ENCODE assay signal across 1 cellular context in the genomic region with DNA sequence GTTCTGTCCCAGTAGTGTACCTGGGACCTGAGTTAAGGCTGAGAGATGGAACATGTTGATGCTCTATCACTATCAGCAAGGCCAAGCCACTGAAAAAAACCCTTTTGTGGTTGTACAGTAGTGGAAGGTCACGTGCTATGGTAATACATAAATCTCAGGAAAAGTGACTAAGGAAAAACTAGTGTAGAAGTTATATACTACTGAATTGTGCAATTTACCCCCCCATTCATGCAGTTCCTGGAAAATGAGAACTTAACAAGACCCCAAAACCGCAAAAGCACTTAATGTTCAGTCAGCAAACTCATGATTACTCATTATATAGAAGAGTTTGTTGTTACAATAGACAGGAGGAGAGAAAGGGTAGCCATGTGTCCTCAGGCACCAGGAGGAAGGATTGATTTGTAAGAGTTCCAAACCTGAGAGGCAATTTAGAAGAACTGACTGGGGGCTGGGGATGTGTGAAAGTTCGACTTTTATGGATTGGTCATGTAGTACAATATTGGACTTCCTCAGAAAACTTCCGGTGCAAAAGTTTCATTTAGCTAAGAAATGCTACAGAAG.
TF ChIP-seq lines count a peak whose summit lies in the region.

No MANE protein-coding gene starts in this region.

TF ChIP-seq in GM23338, 12 proteins besides CTCF, POLR2A, EP300 and RAD21 (continued from another document):
- TF ChIP-seq, protein P1, sequence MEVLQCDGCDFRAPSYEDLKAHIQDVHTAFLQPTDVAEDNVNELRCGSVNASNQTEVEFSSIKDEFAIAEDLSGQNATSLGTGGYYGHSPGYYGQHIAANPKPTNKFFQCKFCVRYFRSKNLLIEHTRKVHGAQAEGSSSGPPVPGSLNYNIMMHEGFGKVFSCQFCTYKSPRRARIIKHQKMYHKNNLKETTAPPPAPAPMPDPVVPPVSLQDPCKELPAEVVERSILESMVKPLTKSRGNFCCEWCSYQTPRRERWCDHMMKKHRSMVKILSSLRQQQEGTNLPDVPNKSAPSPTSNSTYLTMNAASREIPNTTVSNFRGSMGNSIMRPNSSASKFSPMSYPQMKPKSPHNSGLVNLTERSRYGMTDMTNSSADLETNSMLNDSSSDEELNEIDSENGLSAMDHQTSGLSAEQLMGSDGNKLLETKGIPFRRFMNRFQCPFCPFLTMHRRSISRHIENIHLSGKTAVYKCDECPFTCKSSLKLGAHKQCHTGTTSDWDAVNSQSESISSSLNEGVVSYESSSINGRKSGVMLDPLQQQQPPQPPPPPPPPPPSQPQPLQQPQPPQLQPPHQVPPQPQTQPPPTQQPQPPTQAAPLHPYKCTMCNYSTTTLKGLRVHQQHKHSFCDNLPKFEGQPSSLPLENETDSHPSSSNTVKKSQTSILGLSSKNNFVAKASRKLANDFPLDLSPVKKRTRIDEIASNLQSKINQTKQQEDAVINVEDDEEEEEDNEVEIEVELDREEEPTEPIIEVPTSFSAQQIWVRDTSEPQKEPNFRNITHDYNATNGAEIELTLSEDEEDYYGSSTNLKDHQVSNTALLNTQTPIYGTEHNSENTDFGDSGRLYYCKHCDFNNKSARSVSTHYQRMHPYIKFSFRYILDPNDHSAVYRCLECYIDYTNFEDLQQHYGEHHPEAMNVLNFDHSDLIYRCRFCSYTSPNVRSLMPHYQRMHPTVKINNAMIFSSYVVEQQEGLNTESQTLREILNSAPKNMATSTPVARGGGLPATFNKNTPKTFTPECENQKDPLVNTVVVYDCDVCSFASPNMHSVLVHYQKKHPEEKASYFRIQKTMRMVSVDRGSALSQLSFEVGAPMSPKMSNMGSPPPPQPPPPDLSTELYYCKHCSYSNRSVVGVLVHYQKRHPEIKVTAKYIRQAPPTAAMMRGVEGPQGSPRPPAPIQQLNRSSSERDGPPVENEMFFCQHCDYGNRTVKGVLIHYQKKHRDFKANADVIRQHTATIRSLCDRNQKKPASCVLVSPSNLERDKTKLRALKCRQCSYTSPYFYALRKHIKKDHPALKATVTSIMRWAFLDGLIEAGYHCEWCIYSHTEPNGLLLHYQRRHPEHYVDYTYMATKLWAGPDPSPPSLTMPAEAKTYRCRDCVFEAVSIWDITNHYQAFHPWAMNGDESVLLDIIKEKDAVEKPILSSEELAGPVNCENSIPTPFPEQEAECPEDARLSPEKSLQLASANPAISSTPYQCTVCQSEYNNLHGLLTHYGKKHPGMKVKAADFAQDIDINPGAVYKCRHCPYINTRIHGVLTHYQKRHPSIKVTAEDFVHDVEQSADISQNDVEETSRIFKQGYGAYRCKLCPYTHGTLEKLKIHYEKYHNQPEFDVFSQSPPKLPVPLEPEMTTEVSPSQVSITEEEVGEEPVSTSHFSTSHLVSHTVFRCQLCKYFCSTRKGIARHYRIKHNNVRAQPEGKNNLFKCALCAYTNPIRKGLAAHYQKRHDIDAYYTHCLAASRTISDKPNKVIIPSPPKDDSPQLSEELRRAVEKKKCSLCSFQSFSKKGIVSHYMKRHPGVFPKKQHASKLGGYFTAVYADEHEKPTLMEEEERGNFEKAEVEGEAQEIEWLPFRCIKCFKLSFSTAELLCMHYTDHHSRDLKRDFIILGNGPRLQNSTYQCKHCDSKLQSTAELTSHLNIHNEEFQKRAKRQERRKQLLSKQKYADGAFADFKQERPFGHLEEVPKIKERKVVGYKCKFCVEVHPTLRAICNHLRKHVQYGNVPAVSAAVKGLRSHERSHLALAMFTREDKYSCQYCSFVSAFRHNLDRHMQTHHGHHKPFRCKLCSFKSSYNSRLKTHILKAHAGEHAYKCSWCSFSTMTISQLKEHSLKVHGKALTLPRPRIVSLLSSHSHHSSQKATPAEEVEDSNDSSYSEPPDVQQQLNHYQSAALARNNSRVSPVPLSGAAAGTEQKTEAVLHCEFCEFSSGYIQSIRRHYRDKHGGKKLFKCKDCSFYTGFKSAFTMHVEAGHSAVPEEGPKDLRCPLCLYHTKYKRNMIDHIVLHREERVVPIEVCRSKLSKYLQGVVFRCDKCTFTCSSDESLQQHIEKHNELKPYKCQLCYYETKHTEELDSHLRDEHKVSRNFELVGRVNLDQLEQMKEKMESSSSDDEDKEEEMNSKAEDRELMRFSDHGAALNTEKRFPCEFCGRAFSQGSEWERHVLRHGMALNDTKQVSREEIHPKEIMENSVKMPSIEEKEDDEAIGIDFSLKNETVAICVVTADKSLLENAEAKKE (CRISPR knock-in tag; IDR thresholded peaks at IDR 0.05) = no peak
- TF ChIP-seq, protein P2, sequence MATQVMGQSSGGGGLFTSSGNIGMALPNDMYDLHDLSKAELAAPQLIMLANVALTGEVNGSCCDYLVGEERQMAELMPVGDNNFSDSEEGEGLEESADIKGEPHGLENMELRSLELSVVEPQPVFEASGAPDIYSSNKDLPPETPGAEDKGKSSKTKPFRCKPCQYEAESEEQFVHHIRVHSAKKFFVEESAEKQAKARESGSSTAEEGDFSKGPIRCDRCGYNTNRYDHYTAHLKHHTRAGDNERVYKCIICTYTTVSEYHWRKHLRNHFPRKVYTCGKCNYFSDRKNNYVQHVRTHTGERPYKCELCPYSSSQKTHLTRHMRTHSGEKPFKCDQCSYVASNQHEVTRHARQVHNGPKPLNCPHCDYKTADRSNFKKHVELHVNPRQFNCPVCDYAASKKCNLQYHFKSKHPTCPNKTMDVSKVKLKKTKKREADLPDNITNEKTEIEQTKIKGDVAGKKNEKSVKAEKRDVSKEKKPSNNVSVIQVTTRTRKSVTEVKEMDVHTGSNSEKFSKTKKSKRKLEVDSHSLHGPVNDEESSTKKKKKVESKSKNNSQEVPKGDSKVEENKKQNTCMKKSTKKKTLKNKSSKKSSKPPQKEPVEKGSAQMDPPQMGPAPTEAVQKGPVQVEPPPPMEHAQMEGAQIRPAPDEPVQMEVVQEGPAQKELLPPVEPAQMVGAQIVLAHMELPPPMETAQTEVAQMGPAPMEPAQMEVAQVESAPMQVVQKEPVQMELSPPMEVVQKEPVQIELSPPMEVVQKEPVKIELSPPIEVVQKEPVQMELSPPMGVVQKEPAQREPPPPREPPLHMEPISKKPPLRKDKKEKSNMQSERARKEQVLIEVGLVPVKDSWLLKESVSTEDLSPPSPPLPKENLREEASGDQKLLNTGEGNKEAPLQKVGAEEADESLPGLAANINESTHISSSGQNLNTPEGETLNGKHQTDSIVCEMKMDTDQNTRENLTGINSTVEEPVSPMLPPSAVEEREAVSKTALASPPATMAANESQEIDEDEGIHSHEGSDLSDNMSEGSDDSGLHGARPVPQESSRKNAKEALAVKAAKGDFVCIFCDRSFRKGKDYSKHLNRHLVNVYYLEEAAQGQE (IDR thresholded peaks at IDR 0.05; ENCODE audit: unreplicated experiment) = no peak
TF ChIP-seq in GM23338: peak in this region for 0.
